ENCODE assay signal across 2 cellular contexts in the genomic region with DNA sequence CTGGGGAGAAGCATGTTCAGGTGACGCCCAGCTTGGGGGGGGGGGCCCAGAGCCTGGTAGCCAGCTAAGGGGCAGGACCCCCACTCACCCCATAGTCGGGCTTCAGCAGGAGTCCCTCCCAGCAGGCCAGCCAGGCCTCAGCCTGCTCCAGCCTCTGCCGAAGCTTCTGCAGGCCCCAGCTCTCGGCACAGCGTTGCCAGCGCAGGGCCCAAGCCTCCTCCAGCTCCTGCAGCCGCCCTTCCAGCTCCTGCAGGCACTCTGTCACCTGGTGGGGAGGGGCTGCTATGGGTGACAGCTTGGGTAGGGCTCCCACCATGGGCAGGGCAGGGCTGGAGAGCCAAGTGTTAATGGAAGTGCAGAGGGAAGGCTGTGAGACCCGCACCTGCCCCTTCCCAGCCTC.
TF ChIP-seq lines count a peak whose summit lies in the region.

No MANE protein-coding gene starts in this region.

TF ChIP-seq in GM23338, 12 proteins besides CTCF, POLR2A, EP300 and RAD21 (continued from another document):
- TF ChIP-seq ZNF462 (CRISPR knock-in tag; IDR thresholded peaks at IDR 0.05) (no peak), ZNF114 (CRISPR knock-in tag; IDR thresholded peaks at IDR 0.05) (no peak)
TF ChIP-seq in GM23338: peak in this region for 0.

TF ChIP-seq in H1, 55 proteins besides CTCF, POLR2A, EP300 and RAD21 (continued from another document):
- TF ChIP-seq, protein P1, sequence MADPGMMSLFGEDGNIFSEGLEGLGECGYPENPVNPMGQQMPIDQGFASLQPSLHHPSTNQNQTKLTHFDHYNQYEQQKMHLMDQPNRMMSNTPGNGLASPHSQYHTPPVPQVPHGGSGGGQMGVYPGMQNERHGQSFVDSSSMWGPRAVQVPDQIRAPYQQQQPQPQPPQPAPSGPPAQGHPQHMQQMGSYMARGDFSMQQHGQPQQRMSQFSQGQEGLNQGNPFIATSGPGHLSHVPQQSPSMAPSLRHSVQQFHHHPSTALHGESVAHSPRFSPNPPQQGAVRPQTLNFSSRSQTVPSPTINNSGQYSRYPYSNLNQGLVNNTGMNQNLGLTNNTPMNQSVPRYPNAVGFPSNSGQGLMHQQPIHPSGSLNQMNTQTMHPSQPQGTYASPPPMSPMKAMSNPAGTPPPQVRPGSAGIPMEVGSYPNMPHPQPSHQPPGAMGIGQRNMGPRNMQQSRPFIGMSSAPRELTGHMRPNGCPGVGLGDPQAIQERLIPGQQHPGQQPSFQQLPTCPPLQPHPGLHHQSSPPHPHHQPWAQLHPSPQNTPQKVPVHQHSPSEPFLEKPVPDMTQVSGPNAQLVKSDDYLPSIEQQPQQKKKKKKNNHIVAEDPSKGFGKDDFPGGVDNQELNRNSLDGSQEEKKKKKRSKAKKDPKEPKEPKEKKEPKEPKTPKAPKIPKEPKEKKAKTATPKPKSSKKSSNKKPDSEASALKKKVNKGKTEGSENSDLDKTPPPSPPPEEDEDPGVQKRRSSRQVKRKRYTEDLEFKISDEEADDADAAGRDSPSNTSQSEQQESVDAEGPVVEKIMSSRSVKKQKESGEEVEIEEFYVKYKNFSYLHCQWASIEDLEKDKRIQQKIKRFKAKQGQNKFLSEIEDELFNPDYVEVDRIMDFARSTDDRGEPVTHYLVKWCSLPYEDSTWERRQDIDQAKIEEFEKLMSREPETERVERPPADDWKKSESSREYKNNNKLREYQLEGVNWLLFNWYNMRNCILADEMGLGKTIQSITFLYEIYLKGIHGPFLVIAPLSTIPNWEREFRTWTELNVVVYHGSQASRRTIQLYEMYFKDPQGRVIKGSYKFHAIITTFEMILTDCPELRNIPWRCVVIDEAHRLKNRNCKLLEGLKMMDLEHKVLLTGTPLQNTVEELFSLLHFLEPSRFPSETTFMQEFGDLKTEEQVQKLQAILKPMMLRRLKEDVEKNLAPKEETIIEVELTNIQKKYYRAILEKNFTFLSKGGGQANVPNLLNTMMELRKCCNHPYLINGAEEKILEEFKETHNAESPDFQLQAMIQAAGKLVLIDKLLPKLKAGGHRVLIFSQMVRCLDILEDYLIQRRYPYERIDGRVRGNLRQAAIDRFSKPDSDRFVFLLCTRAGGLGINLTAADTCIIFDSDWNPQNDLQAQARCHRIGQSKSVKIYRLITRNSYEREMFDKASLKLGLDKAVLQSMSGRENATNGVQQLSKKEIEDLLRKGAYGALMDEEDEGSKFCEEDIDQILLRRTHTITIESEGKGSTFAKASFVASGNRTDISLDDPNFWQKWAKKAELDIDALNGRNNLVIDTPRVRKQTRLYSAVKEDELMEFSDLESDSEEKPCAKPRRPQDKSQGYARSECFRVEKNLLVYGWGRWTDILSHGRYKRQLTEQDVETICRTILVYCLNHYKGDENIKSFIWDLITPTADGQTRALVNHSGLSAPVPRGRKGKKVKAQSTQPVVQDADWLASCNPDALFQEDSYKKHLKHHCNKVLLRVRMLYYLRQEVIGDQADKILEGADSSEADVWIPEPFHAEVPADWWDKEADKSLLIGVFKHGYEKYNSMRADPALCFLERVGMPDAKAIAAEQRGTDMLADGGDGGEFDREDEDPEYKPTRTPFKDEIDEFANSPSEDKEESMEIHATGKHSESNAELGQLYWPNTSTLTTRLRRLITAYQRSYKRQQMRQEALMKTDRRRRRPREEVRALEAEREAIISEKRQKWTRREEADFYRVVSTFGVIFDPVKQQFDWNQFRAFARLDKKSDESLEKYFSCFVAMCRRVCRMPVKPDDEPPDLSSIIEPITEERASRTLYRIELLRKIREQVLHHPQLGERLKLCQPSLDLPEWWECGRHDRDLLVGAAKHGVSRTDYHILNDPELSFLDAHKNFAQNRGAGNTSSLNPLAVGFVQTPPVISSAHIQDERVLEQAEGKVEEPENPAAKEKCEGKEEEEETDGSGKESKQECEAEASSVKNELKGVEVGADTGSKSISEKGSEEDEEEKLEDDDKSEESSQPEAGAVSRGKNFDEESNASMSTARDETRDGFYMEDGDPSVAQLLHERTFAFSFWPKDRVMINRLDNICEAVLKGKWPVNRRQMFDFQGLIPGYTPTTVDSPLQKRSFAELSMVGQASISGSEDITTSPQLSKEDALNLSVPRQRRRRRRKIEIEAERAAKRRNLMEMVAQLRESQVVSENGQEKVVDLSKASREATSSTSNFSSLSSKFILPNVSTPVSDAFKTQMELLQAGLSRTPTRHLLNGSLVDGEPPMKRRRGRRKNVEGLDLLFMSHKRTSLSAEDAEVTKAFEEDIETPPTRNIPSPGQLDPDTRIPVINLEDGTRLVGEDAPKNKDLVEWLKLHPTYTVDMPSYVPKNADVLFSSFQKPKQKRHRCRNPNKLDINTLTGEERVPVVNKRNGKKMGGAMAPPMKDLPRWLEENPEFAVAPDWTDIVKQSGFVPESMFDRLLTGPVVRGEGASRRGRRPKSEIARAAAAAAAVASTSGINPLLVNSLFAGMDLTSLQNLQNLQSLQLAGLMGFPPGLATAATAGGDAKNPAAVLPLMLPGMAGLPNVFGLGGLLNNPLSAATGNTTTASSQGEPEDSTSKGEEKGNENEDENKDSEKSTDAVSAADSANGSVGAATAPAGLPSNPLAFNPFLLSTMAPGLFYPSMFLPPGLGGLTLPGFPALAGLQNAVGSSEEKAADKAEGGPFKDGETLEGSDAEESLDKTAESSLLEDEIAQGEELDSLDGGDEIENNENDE (IDR thresholded peaks at IDR 0.05; ENCODE audit: insufficient replicate concordance, low read length): no peak
- TF ChIP-seq SP2 (IDR thresholded peaks at IDR 0.05; ENCODE audit: low read length) (no peak), SP4 (IDR thresholded peaks at IDR 0.05; ENCODE audit: low read length) (no peak), SRF (IDR thresholded peaks at IDR 0.05; ENCODE audit: low read depth, low read length) (no peak)
